In the genomic region with DNA sequence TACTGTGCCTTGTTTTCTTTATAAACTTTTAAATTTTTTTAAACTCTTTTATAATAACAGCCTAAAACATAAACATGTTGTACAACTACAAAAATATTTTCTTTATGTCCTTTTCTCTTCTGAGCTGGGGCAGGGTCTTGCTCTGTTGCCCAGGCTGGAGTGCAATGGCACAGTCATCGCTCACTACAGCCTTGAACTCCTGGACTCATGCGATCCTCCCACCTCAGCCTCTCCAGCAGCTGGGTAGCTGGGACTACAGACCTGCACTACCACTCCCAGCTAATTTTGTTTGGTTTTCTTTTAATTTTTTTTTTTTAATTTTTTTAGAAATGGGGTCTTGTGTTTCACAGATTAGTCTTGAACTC, we compare ENCODE assay signal across 26 cellular contexts. TPM values are rescaled to one million over a fixed set of nuclear protein-coding genes. Genes with fewer than 3 reads are reported as not detected.
A peak's percentile ranks its signal among the peaks of the same experiment; 100 is the strongest.
DNase-seq lines count a peak whose midpoint lies in the region; ATAC-seq, FAIRE-seq and TF ChIP-seq lines count a peak whose summit lies in the region.
"Had no signal": no experiment of that assay in that cellular context is flagged by ENCODE, and none has a peak within 500 bp of the region (broad histone marks: within the 10 kb centered on the region; RNA-seq: fewer than 3 reads in every experiment).

No MANE protein-coding gene starts in this region.

- H3K27ac Mint-ChIP-seq in chondrocyte (ENCODE audit: unreplicated experiment): no peak overlapping the region
- H3K27ac Mint-ChIP-seq: CD14-positive monocyte; CD4-positive, alpha-beta T cell had no signal

- intact Hi-C loops in PC-3 (cut with micrococcal nuclease) (no loop called here), K562 (cut with micrococcal nuclease) (no loop called here)

- peak overlapping the region; percentile 66 for H3K27ac ChIP-seq in PC-3 (ENCODE audit: low read length)
- H3K27ac ChIP-seq in K562 (ENCODE audit: extremely low read depth, low read depth, low read length): no peak overlapping the region
- peak overlapping the region; percentile 36 for H3K27ac ChIP-seq in hepatocyte
- peak overlapping the region; percentile 53 for H3K27ac ChIP-seq in smooth muscle cell (ENCODE audit: low read depth)
- H3K27ac ChIP-seq: A549; BLaER1 treated with 17β-estradiol and CSF1 and Interleukin-3, amounts not matched to agents 10 nM and 100 nM had no signal

- H3F3A ChIP-seq in PC-3 (ENCODE audit: low read length, unreplicated experiment): no peaks in the 10 kb centered on the region
- no peaks in the 10 kb centered on the region for H3F3A ChIP-seq in smooth muscle cell (ENCODE audit: low read depth)

- no peaks in the 10 kb centered on the region for H3K9me3 Mint-ChIP-seq in chondrocyte (ENCODE audit: low read depth)
- H3K9me3 Mint-ChIP-seq: CD14-positive monocyte; CD4-positive, alpha-beta T cell; CD8-positive, alpha-beta memory T cell; HFFc6 had no signal

- FAIRE-seq in K562 (lab: Jason Lieb, UNC): no peak
- FAIRE-seq: A549, D721Med, GM12878, H54 had no signal

- H3K9me3 ChIP-seq in PC-3 (ENCODE audit: low read length) (no peaks in the 10 kb centered on the region), K562 (replicated peaks; ENCODE audit: control insufficient read depth, insufficient read depth, low read depth, low read length) (no peaks in the 10 kb centered on the region), hepatocyte (ENCODE audit: low read depth) (no peaks in the 10 kb centered on the region), smooth muscle cell (replicated peaks; ENCODE audit: low read depth) (no peaks in the 10 kb centered on the region)
- H3K9me3 ChIP-seq: A549; BE2C; BLaER1 treated with 17β-estradiol and CSF1 and Interleukin-3, amounts not matched to agents 10 nM and 100 nM; HAP-1 had no signal

- no peak overlapping the region for H2AFZ ChIP-seq in PC-3 (ENCODE audit: low read length)
- H2AFZ ChIP-seq in K562 (ENCODE audit: low read depth, low read length): no peak overlapping the region
- no peak overlapping the region for H2AFZ ChIP-seq in hepatocyte
- H2AFZ ChIP-seq in smooth muscle cell (ENCODE audit: low read depth): no peak overlapping the region

- H3K4me2 ChIP-seq in PC-3 (ENCODE audit: low read length) (peak overlapping the region; percentile 31), K562 (ENCODE audit: insufficient read depth, low read length) (no peak overlapping the region), hepatocyte (no peak overlapping the region), smooth muscle cell (no peak overlapping the region)
- H3K4me2 ChIP-seq: A549; BLaER1 treated with 17β-estradiol and CSF1 and Interleukin-3, amounts not matched to agents 10 nM and 100 nM had no signal

- peaks cover 27% of the 10 kb centered on the region for H3K4me1 Mint-ChIP-seq in chondrocyte (ENCODE audit: low read depth)

- H4K20me1 ChIP-seq in PC-3 (ENCODE audit: low read length): no peaks in the 10 kb centered on the region
- no peaks in the 10 kb centered on the region for H4K20me1 ChIP-seq in K562 (replicated peaks; ENCODE audit: control insufficient read depth, insufficient read depth, low read length)
- no peaks in the 10 kb centered on the region for H4K20me1 ChIP-seq in hepatocyte (ENCODE audit: insufficient read depth, poor library complexity, severe bottlenecking)
- no peaks in the 10 kb centered on the region for H4K20me1 ChIP-seq in smooth muscle cell (ENCODE audit: low read depth)
- H4K20me1 ChIP-seq: BLaER1 treated with 17β-estradiol and CSF1 and Interleukin-3, amounts not matched to agents 10 nM and 100 nM had no signal

- H3K27me3 Mint-ChIP-seq in chondrocyte (ENCODE audit: low read depth): no peaks in the 10 kb centered on the region
- H3K27me3 Mint-ChIP-seq: CD4-positive, alpha-beta T cell; CD8-positive, alpha-beta memory T cell had no signal

- TF ChIP-seq POLR2A in K562 (conservative IDR thresholded peaks at IDR 0.05): no peak

- BruUV-seq in PC-3 (replicated peaks; lab: Mats Ljungman, UMichigan): no TSS peak
- BruUV-seq in K562 (replicated peaks; lab: Mats Ljungman, UMichigan): no TSS peak

- H3K4me3 ChIP-seq in PC-3 (ENCODE audit: low read length): no peak overlapping the region
- H3K4me3 ChIP-seq in K562: no peak overlapping the region
- H3K4me3 ChIP-seq in hepatocyte: no peak overlapping the region
- no peak overlapping the region for H3K4me3 ChIP-seq in smooth muscle cell
- H3K4me3 ChIP-seq: A549; BLaER1 treated with 17β-estradiol and CSF1 and Interleukin-3, amounts not matched to agents 10 nM and 100 nM; GM12878; HAP-1 had no signal

- H3K9ac ChIP-seq in PC-3 (ENCODE audit: low read length): peak overlapping the region; percentile 31; the same call in 1 of the 2 replicates
- no peak overlapping the region for H3K9ac ChIP-seq in K562 (ENCODE audit: insufficient read depth in 1 of 2, low read depth in 2 of 2, low read length in 2 of 2)
- H3K9ac ChIP-seq in smooth muscle cell (ENCODE audit: low read depth): no peak overlapping the region
- H3K9ac ChIP-seq: BLaER1 treated with 17β-estradiol and CSF1 and Interleukin-3, amounts not matched to agents 10 nM and 100 nM had no signal

- no peaks in the 10 kb centered on the region for H3K27me3 ChIP-seq in PC-3 (ENCODE audit: low read length)
- H3K27me3 ChIP-seq in K562 (ENCODE audit: control insufficient read depth in 2 of 2, insufficient read depth in 2 of 2, low read length in 2 of 2): no peaks in the 10 kb centered on the region
- no peaks in the 10 kb centered on the region for H3K27me3 ChIP-seq in hepatocyte
- H3K27me3 ChIP-seq in smooth muscle cell (ENCODE audit: low read depth): no peaks in the 10 kb centered on the region
- H3K27me3 ChIP-seq: BE2C; BLaER1 treated with 17β-estradiol and CSF1 and Interleukin-3, amounts not matched to agents 10 nM and 100 nM had no signal

- POLR2A ChIA-PET in PC-3 (lab: Charles Lee; ENCODE audit: unreplicated experiment): interaction anchor here (0.6 kb wide), 1 partner anchor 361 kb away, joined by 4 read pairs; no protein-coding TSS in a partner anchor
- POLR2A ChIA-PET in K562 (lab: Yijun Ruan, JAX): interaction anchor here (0.6 to 0.7 kb wide), 2 partner anchors 15 to 187 kb away, joined by 3 to 4 read pairs; no protein-coding TSS in a partner anchor

- peaks cover 42% of the 10 kb centered on the region for H3K36me3 ChIP-seq in PC-3 (ENCODE audit: low read depth, low read length)
- peaks cover 56% of the 10 kb centered on the region for H3K36me3 ChIP-seq in K562 (ENCODE audit: control insufficient read depth, insufficient read depth, low read length)
- no peaks in the 10 kb centered on the region for H3K36me3 ChIP-seq in hepatocyte (replicated peaks; ENCODE audit: insufficient read depth, low read depth)
- H3K36me3 ChIP-seq in smooth muscle cell (ENCODE audit: low read depth): no peaks in the 10 kb centered on the region

- TF ChIP-seq CTCF in PC-3 (conservative IDR thresholded peaks at IDR 0.05; ENCODE audit: low read depth, low read length) (no peak), K562 (IDR thresholded peaks at IDR 0.05 in 2 of 3, conservative IDR thresholded peaks at IDR 0.05 in 1 of 3; ENCODE audit: insufficient read depth in 2 of 3, low read depth in 1 of 3, low read length in 3 of 3) (no peak), hepatocyte (IDR thresholded peaks at IDR 0.05; ENCODE audit: poor library complexity) (no peak), smooth muscle cell (IDR thresholded peaks at IDR 0.05; ENCODE audit: borderline replicate concordance, insufficient read depth, poor library complexity, severe bottlenecking) (no peak), chondrocyte (IDR thresholded peaks at IDR 0.05) (no peak)

- CTCF ChIA-PET in PC-3 (lab: Charles Lee) (interaction anchor here (0.7 kb wide), 1 partner anchor 19 kb away, joined by 3 read pairs; no protein-coding TSS in a partner anchor), K562 (lab: Yijun Ruan, JAX; ENCODE audit: low intra/inter-chr PET ratio) (no interaction called here)

- H3K4me3 Mint-ChIP-seq in chondrocyte (ENCODE audit: unreplicated experiment): no peak overlapping the region
- H3K4me3 Mint-ChIP-seq: CD14-positive monocyte; CD4-positive, alpha-beta T cell; CD8-positive, alpha-beta memory T cell; HFFc6 had no signal

- DNase-seq in PC-3: no peak
- no peak for DNase-seq in K562 (ENCODE audit: extremely low read depth in 1 of 4, low spot score in 3 of 4)
- DNase-seq in hepatocyte (ENCODE audit: low spot score): no peak
- DNase-seq in smooth muscle cell (lab: John Stamatoyannopoulos, UW; ENCODE audit: unreplicated experiment): no peak
- no peak for DNase-seq in chondrocyte (ENCODE audit: low spot score)
- no peak for DNase-seq in NCI-H510A (lab: John Stamatoyannopoulos, UW)
- DNase-seq: 8988T; ACHN; AML-193; BE2C; CD4-positive, alpha-beta T cell; CD8-positive, alpha-beta memory T cell; DMS 273 treated with DMSO at 0.1 percent for 48 hours; DMS79; EL; GDM1; GOT3; HFFc6 had no signal

- no peak for TF ChIP-seq RAD21 in K562 (CRISPR knock-in tag; conservative IDR thresholded peaks at IDR 0.05 in 1 of 2, IDR thresholded peaks at IDR 0.05 in 1 of 2)

- no peaks in the 10 kb centered on the region for H3K9me1 ChIP-seq in K562 (ENCODE audit: control insufficient read depth, insufficient read depth, low read length)

- peaks cover 14% of the 10 kb centered on the region for H3K36me3 Mint-ChIP-seq in chondrocyte (ENCODE audit: low read depth)

- H3K9me2 ChIP-seq in PC-3 (replicated peaks; ENCODE audit: low read length) (no peaks in the 10 kb centered on the region), hepatocyte (replicated peaks; ENCODE audit: insufficient read depth) (no peaks in the 10 kb centered on the region)

- no peaks in the 10 kb centered on the region for H3K79me2 ChIP-seq in PC-3 (ENCODE audit: low read length)
- H3K79me2 ChIP-seq in K562 (ENCODE audit: control insufficient read depth, insufficient read depth, low read length): no peaks in the 10 kb centered on the region
- H3K79me2 ChIP-seq in hepatocyte: no peaks in the 10 kb centered on the region
- no peaks in the 10 kb centered on the region for H3K79me2 ChIP-seq in smooth muscle cell (ENCODE audit: low read depth)

- in situ Hi-C loops in K562 (cut with MboI): no loop called here

- TF ChIP-seq EP300 in K562 (IDR thresholded peaks at IDR 0.05; ENCODE audit: low read length): no peak

- ATAC-seq in PC-3 (no peak), K562 (no peak), GM21786 (IDR thresholded peaks at IDR 0.05; ENCODE audit: unreplicated experiment) (no peak)
- ATAC-seq: A549, GM12878 had no signal

- peaks cover 28% of the 10 kb centered on the region for H3K4me1 ChIP-seq in PC-3 (ENCODE audit: insufficient read depth, low read length)
- no peaks in the 10 kb centered on the region for H3K4me1 ChIP-seq in K562 (replicated peaks in 1 of 2; ENCODE audit: control insufficient read depth in 2 of 2, insufficient read depth in 2 of 2, low read length in 2 of 2)
- peaks cover 5% of the 10 kb centered on the region for H3K4me1 ChIP-seq in hepatocyte (ENCODE audit: insufficient read depth)
- H3K4me1 ChIP-seq in smooth muscle cell (ENCODE audit: low read depth): peaks cover 6% of the 10 kb centered on the region
- H3K4me1 ChIP-seq: BE2C had no signal

- WGBS in K562 (ENCODE audit: insufficient coverage, low coverage, missing lambda C conversion rate): 100% methylated on average over 2 of the region's 2 CpGs
- 98% methylated on average over 2 of the region's 2 CpGs for WGBS in hepatocyte (ENCODE audit: low lambda C conversion rate, missing lambda C conversion rate)
- WGBS in smooth muscle cell (ENCODE audit: low lambda C conversion rate): 96% methylated on average over 2 of the region's 2 CpGs

RNA-seq across cellular contexts. Expression of gene TTC1, which starts 31.5 kb away (rescaled TPM):
- total RNA-seq in PC-3 (2014; rRNA removed): 61.4 and 65.0 TPM in 2 replicates
- 13.2 and 19.2 TPM in 2 replicates for total RNA-seq in K562 (2011; cell fraction: chromatin; rRNA removed; ENCODE audit: low replicate concordance)
- total RNA-seq in K562 (2011; cell fraction: nucleolus; rRNA removed): 6.5 and 9.9 TPM in 2 replicates
- 12.8 and 15.0 TPM in 2 replicates for total RNA-seq in K562 (2011; cell fraction: nucleoplasm; rRNA removed)
- total RNA-seq in K562 (2014; rRNA removed): 60.5 and 66.3 TPM in 2 replicates
- 83.0 and 97.2 TPM in 2 replicates for total RNA-seq in K562 (2014; rRNA removed; fragmentation: Illumina TruSeq; extraction: Trizol)
- 78.8 and 87.7 TPM in 2 replicates for total RNA-seq in K562 (2015; rRNA removed; fragmentation: Illumina TruSeq; extraction: Trizol)
- 52.6 and 55.0 TPM in 2 replicates for total RNA-seq in K562 (2021)
- 35.3 and 51.9 TPM in 2 replicates for polyA plus RNA-seq in K562 (2011; rRNA removed)
- 27.0 and 34.0 TPM in 2 replicates for polyA plus RNA-seq in K562 (2011; cell fraction: cytosol; rRNA removed)
- 9.7 and 12.5 TPM in 2 replicates for polyA plus RNA-seq in K562 (2011; cell fraction: nucleus; rRNA removed)
- polyA plus RNA-seq in K562 (2012): 66.6 and 72.0 TPM in 2 replicates
- polyA plus RNA-seq in K562 (2014; fragmentation: Illumina TruSeq; extraction: Trizol): 109 and 130 TPM in 2 replicates
- polyA plus RNA-seq in K562 (2014; fragmentation: Nextera tagmentation; extraction: Ambion mirVana): 100 to 1,000 TPM; 121 to 173 TPM
- polyA plus RNA-seq in K562 (2014; rRNA removed): 83.3 and 98.4 TPM in 2 replicates
- polyA minus RNA-seq in K562 (2011; rRNA and poly(A)+ RNA removed): 47.9 and 51.0 TPM in 2 replicates
- 15.5 and 16.9 TPM in 2 replicates for polyA minus RNA-seq in K562 (2011; cell fraction: cytosol; rRNA and poly(A)+ RNA removed)
- polyA minus RNA-seq in K562 (2011; cell fraction: nucleus; rRNA and poly(A)+ RNA removed): 5.8 and 10.2 TPM in 2 replicates
- 41.8 and 46.9 TPM in 2 replicates for total RNA-seq in hepatocyte
- polyA plus RNA-seq in hepatocyte: 50.2 and 57.3 TPM in 2 replicates
- 31.5 and 38.4 TPM in 2 replicates for total RNA-seq in smooth muscle cell
- 45.7 and 50.7 TPM in 2 replicates for polyA plus RNA-seq in smooth muscle cell
- 41.1 to 47.8 TPM (median 42.0 TPM) in 3 replicates for total RNA-seq in chondrocyte
